In genomic region chr14:57008534-57008933, GRCh38 we compare ENCODE assay signal across 26 cellular contexts.
DNase-seq lines count a peak whose midpoint lies in the region; TF ChIP-seq lines count a peak whose summit lies in the region.
"Had no signal": no experiment of that assay in that cellular context is flagged by ENCODE, and none has a peak within 500 bp of the region (broad histone marks: within the 10 kb centered on the region; RNA-seq: fewer than 3 reads in every experiment).

No MANE protein-coding gene starts in this region.

- no peaks in the 10 kb centered on the region for H3K9me3 ChIP-seq in HEK293 (ENCODE audit: control insufficient read depth, insufficient read depth, low read depth, low read length)
- H3K9me3 ChIP-seq in neuron (ENCODE audit: low read length) = no peaks in the 10 kb centered on the region
- H3K9me3 ChIP-seq in H9 (ENCODE audit: control insufficient read depth, low read depth, low read length) = peaks cover 2% of the 10 kb centered on the region
- H3K9me3 ChIP-seq in MG63 = no peaks in the 10 kb centered on the region
- H3K9me3 ChIP-seq: gastrocnemius medialis, psoas muscle, upper lobe of left lung had no signal

- H3K4me1 ChIP-seq in HEK293 (ENCODE audit: control insufficient read depth, insufficient read depth, low read length) (peaks cover 10% of the 10 kb centered on the region), neuron (ENCODE audit: insufficient read depth, low read length) (peaks cover 10% of the 10 kb centered on the region), H9 (ENCODE audit: insufficient read depth, low read length) (no peaks in the 10 kb centered on the region; the same call in 1 of the 2 replicates)
- H3K4me1 ChIP-seq: gastrocnemius medialis, psoas muscle, upper lobe of left lung had no signal

- no peaks in the 10 kb centered on the region for H4K20me1 ChIP-seq in H9 (ENCODE audit: control insufficient read depth, insufficient read depth, insufficient read length)
- H4K20me1 ChIP-seq: BLaER1 treated with 17β-estradiol and CSF1 and Interleukin-3, amounts not matched to agents 10 nM and 100 nM had no signal

- H4K91ac ChIP-seq in H9 (ENCODE audit: insufficient read length, low read depth, low read length) = no peak overlapping the region

- no peak overlapping the region for H3T11ph ChIP-seq in H9 (ENCODE audit: low read length)

- DNase-seq in NCI-H2171 (lab: John Stamatoyannopoulos, UW) (peak; percentile 58), H9 (no peak), MG63 (no peak)
- DNase-seq in central memory CD4-positive, alpha-beta T cell = no peak
- DNase-seq: activated CD4-positive, alpha-beta T cell treated with anti-CD3 and anti-CD28 coated beads for 36 hours; activated CD8-positive, alpha-beta memory T cell treated with anti-CD3 and anti-CD28 coated beads for 24 hours; activated effector memory CD4-positive, alpha-beta T cell treated with anti-CD3 and anti-CD28 coated beads, Interleukin-2, amount 50 U/mL, for 16 hours; caudate nucleus; dermis blood vessel endothelial cell; gastrocnemius medialis; GM23248; immature natural killer cell; NCI-H2081 treated with DMSO at 0.1 percent for 48 hours; NCI-H510A treated with DMSO at 0.1 percent for 48 hours; nucleus accumbens; psoas muscle; stimulated activated CD4-positive, alpha-beta T cell treated with anti-CD3 and anti-CD28 coated beads, Interleukin-4, amount 100 ng/mL, for 4 hours; T-helper 17 cell; upper lobe of left lung had no signal

- H3K4ac ChIP-seq in H9 (ENCODE audit: low read depth, low read length) = no peak overlapping the region

- no peak overlapping the region for H2AK5ac ChIP-seq in H9 (ENCODE audit: insufficient read length, low read length)

- no peaks in the 10 kb centered on the region for H3K23me2 ChIP-seq in H9 (ENCODE audit: insufficient read length, low read depth, low read length, poor library complexity, severe bottlenecking)

- H2BK12ac ChIP-seq in H9 (ENCODE audit: insufficient read length, low read depth, low read length) = no peak overlapping the region

- H3K14ac ChIP-seq in H9 (ENCODE audit: insufficient read depth, low read length) = no peak overlapping the region

- H3K27me3 ChIP-seq in neuron (ENCODE audit: insufficient read depth, low read length) (no peaks in the 10 kb centered on the region), H9 (ENCODE audit: insufficient read depth, low read length) (no peaks in the 10 kb centered on the region), MG63 (no peaks in the 10 kb centered on the region)
- H3K27me3 ChIP-seq: BLaER1 treated with 17β-estradiol and CSF1 and Interleukin-3, amounts not matched to agents 10 nM and 100 nM; gastrocnemius medialis; hepatocyte; upper lobe of left lung had no signal

- peaks cover 12 to 27% (median 16%) of the 10 kb centered on the region in 3 experiments for H3K36me3 Mint-ChIP-seq in H9 (ENCODE audit: insufficient read depth in 1 of 3, low read depth in 3 of 3)

- H3K27me3 Mint-ChIP-seq in H9 (ENCODE audit: low read depth) = no peaks in the 10 kb centered on the region
- H3K27me3 Mint-ChIP-seq: stimulated activated memory B cell treated with anti-CD40 and anti-IgM and Interleukin-4, amounts not matched to agents 10 μg/mL and 1 μg/mL and 100 μg/mL, for 72 hours had no signal

- peaks cover 36 to 44% of the 10 kb centered on the region in 2 experiments for H3K4me1 Mint-ChIP-seq in H9
- H3K4me1 Mint-ChIP-seq: activated CD4-positive, alpha-beta T cell treated with anti-CD3 and anti-CD28 coated beads for 36 hours; immature natural killer cell had no signal

- H2AFZ ChIP-seq in neuron (ENCODE audit: low read depth, low read length) (peak overlapping the region; percentile 17), H9 (ENCODE audit: low read length) (no peak overlapping the region)
- H2AFZ ChIP-seq: GM23248, hepatocyte had no signal

- no peak overlapping the region for H4K8ac ChIP-seq in H9 (replicated peaks; ENCODE audit: insufficient read length, low read depth, low read length)

- no peak overlapping the region for H3K56ac ChIP-seq in H9 (ENCODE audit: insufficient read length, low read depth, low read length)

- no peak overlapping the region for H3K4me3 Mint-ChIP-seq in H9
- H3K4me3 Mint-ChIP-seq: activated CD4-positive, alpha-beta T cell treated with anti-CD3 and anti-CD28 coated beads for 36 hours; immature natural killer cell; memory B cell; stimulated activated memory B cell treated with anti-CD40 and anti-IgM and Interleukin-4, amounts not matched to agents 10 μg/mL and 1 μg/mL and 100 μg/mL, for 72 hours; T-helper 17 cell had no signal

- no peak overlapping the region for H3K18ac ChIP-seq in H9 (ENCODE audit: insufficient read length, low read depth, low read length)

- peaks cover 23 to 24% of the 10 kb centered on the region in 2 experiments for H3K9me3 Mint-ChIP-seq in H9

- H3K27ac ChIP-seq in HEK293 (ENCODE audit: extremely low read depth, low read depth, low read length) (no peak overlapping the region), VCaP (peak overlapping the region; percentile 40; the same call in 1 of the 2 replicates), H9 (ENCODE audit: insufficient read length, low read depth, low read length) (no peak overlapping the region)
- H3K27ac ChIP-seq: BLaER1 treated with 17β-estradiol and CSF1 and Interleukin-3, amounts not matched to agents 10 nM and 100 nM; gastrocnemius medialis; GM23248; hepatocyte; psoas muscle; upper lobe of left lung had no signal

- CTCF ChIA-PET in HEK293 (lab: Yijun Ruan, JAX) = interaction anchor here (0.6 to 0.7 kb wide), 3 partner anchors 55 to 240 kb away, joined by 3 read pairs; no protein-coding TSS in a partner anchor

- H2BK120ac ChIP-seq in H9 (ENCODE audit: low read depth, low read length, poor library complexity, severe bottlenecking) = no peak overlapping the region

- no CpG with 5 or more reads among the region's 3 CpGs for WGBS in H9 (ENCODE audit: extremely low coverage, insufficient read length, low lambda C conversion rate)

- POLR2A ChIA-PET in HEK293 (lab: Yijun Ruan, JAX) = no interaction called here

- H3K4me2 ChIP-seq in H9 (ENCODE audit: insufficient read depth, insufficient read length, low read length) = no peak overlapping the region

- H3K79me1 ChIP-seq in H9 (ENCODE audit: insufficient read depth, low read depth, low read length, poor library complexity, severe bottlenecking) = no peaks in the 10 kb centered on the region

- peak overlapping the region in 1 of 3 experiments; percentile 60; a peak in 1 of 7 replicates for H3K27ac Mint-ChIP-seq in H9
- H3K27ac Mint-ChIP-seq: activated CD4-positive, alpha-beta T cell treated with anti-CD3 and anti-CD28 coated beads for 36 hours; immature natural killer cell; memory B cell; stimulated activated memory B cell treated with anti-CD40 and anti-IgM and Interleukin-4, amounts not matched to agents 10 μg/mL and 1 μg/mL and 100 μg/mL, for 72 hours; T-helper 17 cell had no signal

- no peak overlapping the region for H2BK15ac ChIP-seq in H9 (ENCODE audit: low read depth, low read length)

- H3K23ac ChIP-seq in H9 (ENCODE audit: insufficient read length, low read depth, low read length) = no peak overlapping the region

- no peaks in the 10 kb centered on the region for H3K36me3 ChIP-seq in HEK293 (ENCODE audit: control insufficient read depth in 2 of 2, insufficient read depth in 1 of 2, low read length in 2 of 2)
- H3K36me3 ChIP-seq in neuron (ENCODE audit: insufficient read depth, low read length) = no peaks in the 10 kb centered on the region
- no peaks in the 10 kb centered on the region for H3K36me3 ChIP-seq in MG63
- H3K36me3 ChIP-seq: BLaER1 treated with 17β-estradiol and CSF1 and Interleukin-3, amounts not matched to agents 10 nM and 100 nM; gastrocnemius medialis; upper lobe of left lung had no signal

- TF ChIP-seq CTCF in HEK293 (tag by site-specific recombination; IDR thresholded peaks at IDR 0.05) (no peak), VCaP (conservative IDR thresholded peaks at IDR 0.05) (no peak), H9 (conservative IDR thresholded peaks at IDR 0.05) (no peak)

- no peak overlapping the region for H3K4me3 ChIP-seq in HEK293 (ENCODE audit: low read depth, low read length)
- H3K4me3 ChIP-seq in neuron (ENCODE audit: low read length) = no peak overlapping the region
- no peak overlapping the region for H3K4me3 ChIP-seq in MG63
- H3K4me3 ChIP-seq: BLaER1 treated with 17β-estradiol and CSF1 and Interleukin-3, amounts not matched to agents 10 nM and 100 nM; gastrocnemius medialis; GM23248; hepatocyte; psoas muscle; upper lobe of left lung had no signal

- H2BK5ac ChIP-seq in H9 (ENCODE audit: insufficient read length, low read length) = no peak overlapping the region

- no peaks in the 10 kb centered on the region for H3K79me2 ChIP-seq in H9 (ENCODE audit: insufficient read depth, low read length)
- H3K79me2 ChIP-seq: hepatocyte had no signal

- no peak overlapping the region for H3K9ac ChIP-seq in H9 (ENCODE audit: extremely low read depth, insufficient read length, low read length)
- H3K9ac ChIP-seq: BLaER1 treated with 17β-estradiol and CSF1 and Interleukin-3, amounts not matched to agents 10 nM and 100 nM; GM23248 had no signal

- no peak overlapping the region for H2BK20ac ChIP-seq in H9 (ENCODE audit: low read depth, low read length, poor library complexity, severe bottlenecking)

- H4K5ac ChIP-seq in H9 (ENCODE audit: insufficient read length, low read depth, low read length) = no peak overlapping the region

TF ChIP-seq in HEK293, 187 proteins besides CTCF, POLR2A, EP300 and RAD21 (continues in another document):
- TF ChIP-seq GLIS2 (tag by site-specific recombination; IDR thresholded peaks at IDR 0.05) (no peak), SP3 (tag by site-specific recombination; IDR thresholded peaks at IDR 0.05) (no peak), ZBTB8A (tag by site-specific recombination; IDR thresholded peaks at IDR 0.05) (no peak), FEZF1 (tag by site-specific recombination; IDR thresholded peaks at IDR 0.05) (peak; percentile 51), MEIS1 (CRISPR knock-in tag; IDR thresholded peaks at IDR 0.05; ENCODE audit: borderline replicate concordance) (no peak), ZNF530 (tag by site-specific recombination; IDR thresholded peaks at IDR 0.05; ENCODE audit: low read depth) (no peak)
